ENCODE assay signal across 5 cellular contexts in genomic region chr9:114515528-114515927, GRCh38.
"Had no signal": no experiment of that assay in that cellular context is flagged by ENCODE, and none has a peak within 500 bp of the region (broad histone marks: within the 10 kb centered on the region; RNA-seq: fewer than 3 reads in every experiment).

No MANE protein-coding gene starts in this region.

- H3K9me3 Mint-ChIP-seq: H9 had no signal

- H3K27ac Mint-ChIP-seq: H9 had no signal

- H2AFZ ChIP-seq: GM23248 had no signal

- ATAC-seq: K562 had no signal

- H3K9ac ChIP-seq: GM23248 had no signal

- H3K4me3 Mint-ChIP-seq: H9 had no signal

- H3K4me3 ChIP-seq: GM23248, K562 had no signal

- DNase-seq: GM23248, H9, HCEC 1CT, IMR-90 had no signal

- H3K27ac ChIP-seq: GM23248 had no signal
